ENCODE assay signal across 23 cellular contexts in genomic region chr15:61715082-61715481, GRCh38.
DNase-seq lines count a peak whose midpoint lies in the region; ATAC-seq, FAIRE-seq and TF ChIP-seq lines count a peak whose summit lies in the region.
"Had no signal": no experiment of that assay in that cellular context is flagged by ENCODE, and none has a peak within 500 bp of the region (broad histone marks: within the 10 kb centered on the region; RNA-seq: fewer than 3 reads in every experiment).

No MANE protein-coding gene starts in this region.

- H3K27ac Mint-ChIP-seq in mesothelial cell of epicardium: no peak overlapping the region
- H3K27ac Mint-ChIP-seq: effector memory CD8-positive, alpha-beta T cell; immature natural killer cell; stimulated activated naive CD8-positive, alpha-beta T cell treated with anti-CD3 and anti-CD28 coated beads, Interleukin-15, Interleukin-2, amounts not matched to agents 100 ng/mL and 50 ng/mL, for 24 hours; T-helper 1 cell treated with Interleukin-12 subunit alpha and Interleukin-12 subunit beta and Interleukin-4 antibody, amounts not matched to agents 30 μg/mL and 1 μg/mL, for 36 hours had no signal

- H3K4me3 Mint-ChIP-seq in mesothelial cell of epicardium: no peak overlapping the region
- H3K4me3 Mint-ChIP-seq: effector memory CD8-positive, alpha-beta T cell; immature natural killer cell; stimulated activated naive CD8-positive, alpha-beta T cell treated with anti-CD3 and anti-CD28 coated beads, Interleukin-15, Interleukin-2, amounts not matched to agents 100 ng/mL and 50 ng/mL, for 24 hours; T-helper 1 cell treated with Interleukin-12 subunit alpha and Interleukin-12 subunit beta and Interleukin-4 antibody, amounts not matched to agents 30 μg/mL and 1 μg/mL, for 36 hours had no signal

- H3K9me3 Mint-ChIP-seq in mesothelial cell of epicardium: no peaks in the 10 kb centered on the region
- H3K9me3 Mint-ChIP-seq: effector memory CD8-positive, alpha-beta T cell; immature natural killer cell; stimulated activated naive CD8-positive, alpha-beta T cell treated with anti-CD3 and anti-CD28 coated beads, Interleukin-15, Interleukin-2, amounts not matched to agents 100 ng/mL and 50 ng/mL, for 24 hours; T-helper 1 cell treated with Interleukin-12 subunit alpha and Interleukin-12 subunit beta and Interleukin-4 antibody, amounts not matched to agents 30 μg/mL and 1 μg/mL, for 36 hours had no signal

- H3K27ac ChIP-seq in HepG2 (ENCODE audit: extremely low read length, insufficient read depth, low read length): no peak overlapping the region
- H3K27ac ChIP-seq: cardiac muscle cell, vagina had no signal

- TF ChIP-seq POLR2A in HepG2 (IDR thresholded peaks at IDR 0.05; ENCODE audit: insufficient read depth in 1 of 2, low read depth in 2 of 2, low read length in 2 of 2): no peak

- H3K36me3 ChIP-seq in HepG2 (replicated peaks in 1 of 2; ENCODE audit: control insufficient read depth in 1 of 2, insufficient read depth in 2 of 2, low read length in 2 of 2) (no peaks in the 10 kb centered on the region), H7 (replicated peaks; ENCODE audit: control insufficient read depth, insufficient read depth, low read length) (no peaks in the 10 kb centered on the region)
- H3K36me3 ChIP-seq: BE2C, cardiac muscle cell, vagina had no signal

- FAIRE-seq in HepG2 (lab: Jason Lieb, UNC): no peak
- FAIRE-seq: small intestine had no signal

- CTCF ChIA-PET in HepG2 (lab: Yijun Ruan, JAX; ENCODE audit: low intra/inter-chr PET ratio, low total read pairs): no interaction called here

- no peak for TF ChIP-seq CTCF in HepG2 (CRISPR knock-in tag; IDR thresholded peaks at IDR 0.05)
- no peak for TF ChIP-seq CTCF in mesothelial cell of epicardium (IDR thresholded peaks at IDR 0.05; ENCODE audit: unreplicated experiment)

- H3K27me3 Mint-ChIP-seq in mesothelial cell of epicardium (ENCODE audit: low read depth): peaks cover 20% of the 10 kb centered on the region

- TF ChIP-seq EP300 in HepG2 (IDR thresholded peaks at IDR 0.05; ENCODE audit: low read depth in 2 of 2, low read length in 2 of 2) (no peak), HepG2 (CRISPR knock-in tag; IDR thresholded peaks at IDR 0.05; ENCODE audit: borderline replicate concordance) (no peak)

- POLR2A ChIA-PET in HepG2 (lab: Yijun Ruan, JAX): no interaction called here

- intact Hi-C loops in HepG2 (cut with micrococcal nuclease; ENCODE audit: unreplicated experiment): no loop called here

- in situ Hi-C loops in HepG2 (cut with HindIII; ENCODE audit: extremely low pct_ligation_motif_present, low pct_unique_long_range_greater_than_20kb): no loop called here

- no peak overlapping the region for H3K4me2 ChIP-seq in HepG2 (ENCODE audit: low read depth, low read length)

- ATAC-seq in HepG2 (no peak), GM21423 (IDR thresholded peaks at IDR 0.05; ENCODE audit: unreplicated experiment) (no peak)
- ATAC-seq: effector memory CD8-positive, alpha-beta T cell had no signal

- H2AFZ ChIP-seq in HepG2 (ENCODE audit: low read length): no peak overlapping the region

- TF ChIP-seq RAD21 in HepG2 (CRISPR knock-in tag; IDR thresholded peaks at IDR 0.05): no peak

- no peaks in the 10 kb centered on the region for H3K4me1 Mint-ChIP-seq in mesothelial cell of epicardium
- H3K4me1 Mint-ChIP-seq: immature natural killer cell had no signal

- peak; percentile 83 for DNase-seq in Daoy (ENCODE audit: low read depth)
- peak; percentile 70 for DNase-seq in NCI-H146 (lab: John Stamatoyannopoulos, UW)
- DNase-seq in astrocyte of the hippocampus (ENCODE audit: low read depth, low spot score): peak; percentile 72
- no peak for DNase-seq in HepG2 (ENCODE audit: low spot score)
- DNase-seq in mesothelial cell of epicardium (ENCODE audit: low spot score in 2 of 2, unreplicated experiment in 2 of 2): no peak
- DNase-seq in H7: no peak
- DNase-seq: activated CD4-positive, alpha-beta T cell treated with anti-CD3 and anti-CD28 coated beads for 1 hour; activated CD8-positive, alpha-beta memory T cell treated with anti-CD3 and anti-CD28 coated beads, Interleukin-2, amount 50 U/mL, for 48 hours; activated naive CD4-positive, alpha-beta T cell treated with Interleukin-2 at 50 U/mL for 16 hours; BE2C; DND-41; effector memory CD8-positive, alpha-beta T cell; foreskin melanocyte; immature natural killer cell; KBM-7; NCI-H1105 treated with DMSO at 0.1 percent for 48 hours; NCI-H524; small intestine had no signal

- H3K9ac ChIP-seq in HepG2 (ENCODE audit: insufficient read depth, low read depth, low read length): no peak overlapping the region

- H3K36me3 Mint-ChIP-seq in mesothelial cell of epicardium: no peaks in the 10 kb centered on the region
- H3K36me3 Mint-ChIP-seq: immature natural killer cell had no signal

- BruUV-seq in HepG2 (replicated peaks; lab: Mats Ljungman, UMichigan): no TSS peak

- no peaks in the 10 kb centered on the region for H3K9me3 ChIP-seq in HepG2 (ENCODE audit: low read length)
- H3K9me3 ChIP-seq: BE2C, vagina had no signal

- H3K27me3 ChIP-seq in HepG2 (ENCODE audit: control insufficient read depth in 1 of 2, insufficient read depth in 2 of 2, low read length in 2 of 2) (no peaks in the 10 kb centered on the region), H7 (ENCODE audit: control insufficient read depth, insufficient read depth, low read length) (no peaks in the 10 kb centered on the region)
- H3K27me3 ChIP-seq: BE2C, vagina had no signal

- no peaks in the 10 kb centered on the region for H3K79me2 ChIP-seq in HepG2 (ENCODE audit: insufficient read depth, low read length)

- H4K20me1 ChIP-seq in HepG2 (ENCODE audit: insufficient read depth, low read length): no peaks in the 10 kb centered on the region

- H3K4me3 ChIP-seq in HepG2 (replicated peaks in 1 of 3; ENCODE audit: insufficient read depth in 1 of 3, low read depth in 2 of 3, low read length in 3 of 3) (no peak overlapping the region), H7 (ENCODE audit: insufficient read depth, low read depth, low read length) (no peak overlapping the region)
- H3K4me3 ChIP-seq: cardiac muscle cell, vagina had no signal

- H3K4me1 ChIP-seq in HepG2 (ENCODE audit: insufficient read depth, low read length): no peaks in the 10 kb centered on the region
- H3K4me1 ChIP-seq: BE2C, vagina had no signal

TF ChIP-seq in HepG2, 621 proteins besides CTCF, POLR2A, EP300 and RAD21:
- TF ChIP-seq ZNF7 (CRISPR knock-in tag; IDR thresholded peaks at IDR 0.05) (peak; percentile 55; the same call in 1 of the 2 replicates), CENPT (CRISPR knock-in tag; IDR thresholded peaks at IDR 0.05; ENCODE audit: low read depth) (no peak)

Comparison
In these comparisons a context has a peak if more than half of its experiments do, and no peak if none do; other contexts are left out.
1. DNase-seq: peak in Daoy (single experiment), NCI-H146 (single experiment) and astrocyte of the hippocampus (single experiment); none in HepG2 (single experiment), mesothelial cell of epicardium (0 of 2) and H7 (single experiment).